21 cellular contexts compared by ENCODE assay signal in the genomic region with DNA sequence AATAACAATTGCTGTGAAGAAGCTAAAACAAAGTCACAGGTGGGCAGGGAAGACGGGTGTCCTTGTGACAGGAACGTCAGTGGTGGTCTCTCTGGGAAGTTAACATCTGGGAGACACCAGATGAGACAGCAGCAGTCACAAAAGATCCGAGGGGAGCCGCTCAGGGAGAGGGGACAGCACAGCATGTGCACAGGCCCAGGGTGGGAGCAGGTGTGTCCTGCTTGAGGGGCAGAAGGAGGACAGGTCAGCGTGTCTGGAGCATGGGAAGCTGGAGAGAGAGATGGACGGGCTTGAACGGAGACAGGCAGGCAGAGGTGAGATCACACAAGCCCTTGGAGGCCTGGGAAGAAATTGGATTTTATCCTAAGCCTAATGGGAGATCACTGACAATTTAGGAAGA.
"Had no signal": no experiment of that assay in that cellular context is flagged by ENCODE, and none has a peak within 500 bp of the region (broad histone marks: within the 10 kb centered on the region; RNA-seq: fewer than 3 reads in every experiment).

No MANE protein-coding gene starts in this region.

- H3K27ac ChIP-seq: coronary artery, gastrocnemius medialis, pancreas, prostate gland, right lobe of liver, testis, tibial nerve, upper lobe of right lung, vagina had no signal

- ATAC-seq: esophagus mucosa; gastrocnemius medialis; left lobe of liver; naive thymus-derived CD4-positive, alpha-beta T cell; pancreas; right lobe of liver; stimulated activated naive CD8-positive, alpha-beta T cell treated with anti-CD3 and anti-CD28 coated beads, Interleukin-15, amount 100 ng/mL, for 72 hours; upper lobe of right lung had no signal

- H3K9me3 ChIP-seq: gastrocnemius medialis, pancreas, prostate gland, right lobe of liver, testis, tibial nerve, upper lobe of right lung, vagina had no signal

- H3K36me3 Mint-ChIP-seq: naive thymus-derived CD4-positive, alpha-beta T cell; stimulated activated memory B cell treated with anti-CD40 and anti-IgM and Interleukin-4, amounts not matched to agents 10 μg/mL and 1 μg/mL and 100 μg/mL, for 72 hours had no signal

- H3K4me1 Mint-ChIP-seq: naive thymus-derived CD4-positive, alpha-beta T cell; stimulated activated memory B cell treated with anti-CD40 and anti-IgM and Interleukin-4, amounts not matched to agents 10 μg/mL and 1 μg/mL and 100 μg/mL, for 72 hours; stimulated activated naive CD8-positive, alpha-beta T cell treated with anti-CD3 and anti-CD28 coated beads, Interleukin-15, amount 100 ng/mL, for 72 hours had no signal

- H3K36me3 ChIP-seq: gastrocnemius medialis, pancreas, prostate gland, right lobe of liver, tibial nerve, upper lobe of right lung, vagina had no signal

- FAIRE-seq: endometrium, pancreas had no signal

- H3K4me3 Mint-ChIP-seq: naive thymus-derived CD4-positive, alpha-beta T cell; nephron progenitor cell; stimulated activated memory B cell treated with anti-CD40 and anti-IgM and Interleukin-4, amounts not matched to agents 10 μg/mL and 1 μg/mL and 100 μg/mL, for 72 hours; stimulated activated naive CD8-positive, alpha-beta T cell treated with anti-CD3 and anti-CD28 coated beads, Interleukin-15, amount 100 ng/mL, for 72 hours had no signal

- H3K4me3 ChIP-seq: coronary artery, gastrocnemius medialis, pancreas, prostate gland, right lobe of liver, testis, tibial nerve, upper lobe of right lung, vagina had no signal

- H3K27ac Mint-ChIP-seq: naive thymus-derived CD4-positive, alpha-beta T cell; nephron progenitor cell; stimulated activated memory B cell treated with anti-CD40 and anti-IgM and Interleukin-4, amounts not matched to agents 10 μg/mL and 1 μg/mL and 100 μg/mL, for 72 hours; stimulated activated naive CD8-positive, alpha-beta T cell treated with anti-CD3 and anti-CD28 coated beads, Interleukin-15, amount 100 ng/mL, for 72 hours had no signal

- H3K27me3 ChIP-seq: pancreas, right lobe of liver, testis, upper lobe of right lung, vagina had no signal

- H3K4me1 ChIP-seq: gastrocnemius medialis, pancreas, prostate gland, right lobe of liver, testis, tibial nerve, upper lobe of right lung, vagina had no signal

- DNase-seq: effector memory CD4-positive, alpha-beta T cell; gastrocnemius medialis; islet precursor cell; mammary epithelial cell; naive thymus-derived CD4-positive, alpha-beta T cell; nephron progenitor cell; nucleus accumbens; pancreas; right lobe of liver; stimulated activated CD4-positive, alpha-beta T cell treated with anti-CD3 and anti-CD28 coated beads, Interleukin-4, amount 100 ng/mL, for 1 hour; stimulated activated naive CD8-positive, alpha-beta T cell treated with anti-CD3 and anti-CD28 coated beads, Interleukin-15, amount 100 ng/mL, for 72 hours; testis; upper lobe of right lung had no signal

- H3K9me3 Mint-ChIP-seq: naive thymus-derived CD4-positive, alpha-beta T cell; nephron progenitor cell; stimulated activated memory B cell treated with anti-CD40 and anti-IgM and Interleukin-4, amounts not matched to agents 10 μg/mL and 1 μg/mL and 100 μg/mL, for 72 hours; stimulated activated naive CD8-positive, alpha-beta T cell treated with anti-CD3 and anti-CD28 coated beads, Interleukin-15, amount 100 ng/mL, for 72 hours had no signal
